In the genomic region with DNA sequence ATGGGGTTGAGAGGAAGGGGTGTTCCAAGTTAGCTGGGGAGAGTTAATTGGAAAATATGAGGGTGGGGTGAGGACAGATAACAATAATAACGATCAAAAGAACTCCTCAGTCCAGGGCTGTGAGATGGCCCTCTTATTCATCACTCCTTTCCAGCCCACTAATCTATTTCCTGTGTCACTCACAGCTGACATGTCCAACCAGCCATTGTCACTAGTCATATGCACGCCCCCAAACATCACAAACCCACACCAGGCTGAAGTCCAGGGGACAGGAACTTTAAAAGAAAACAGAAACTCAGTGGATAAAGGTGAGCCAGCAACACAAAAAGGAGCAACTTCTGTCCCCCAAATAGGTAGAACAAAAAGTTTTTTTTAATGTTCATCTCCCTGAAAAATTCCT, we compare ENCODE assay signal across 8 cellular contexts. TPM values are rescaled to one million over a fixed set of nuclear protein-coding genes. Genes with fewer than 3 reads are reported as not detected.
DNase-seq lines count a peak whose midpoint lies in the region; ATAC-seq and TF ChIP-seq lines count a peak whose summit lies in the region.

No MANE protein-coding gene starts in this region.

- no peak for TF ChIP-seq POLR2A in suprapubic skin (IDR thresholded peaks at IDR 0.05)

- no peaks in the 10 kb centered on the region for H3K27me3 Mint-ChIP-seq in activated CD4-positive, alpha-beta T cell treated with anti-CD3 and anti-CD28 coated beads for 36 hours
- H3K27me3 Mint-ChIP-seq in activated B cell treated with CpG ODN at 0.5 μM for 24 hours: no peaks in the 10 kb centered on the region

- POLR2A ChIA-PET in activated CD4-positive, alpha-beta T cell treated with anti-CD3 and anti-CD28 coated beads for 36 hours (lab: Charles Lee): no interaction called here
- POLR2A ChIA-PET in activated B cell treated with CpG ODN at 0.5 μM for 24 hours (lab: Charles Lee): no interaction called here

- intact Hi-C loops in activated CD4-positive, alpha-beta T cell treated with anti-CD3 and anti-CD28 coated beads for 36 hours (cut with DNase I, micrococcal nuclease): loop anchor here (2.0 to 5.0 kb wide), 3 partner anchors 20 to 552 kb away; a partner anchor contains a TSS
- intact Hi-C loops in activated B cell treated with CpG ODN at 0.5 μM for 24 hours (cut with micrococcal nuclease): loop anchor here (2.0 to 10.0 kb wide), 6 partner anchors 16 to 668 kb away; a partner anchor contains a TSS

- H3K9ac ChIP-seq in iPS-20b (ENCODE audit: low read depth, low read length): peak overlapping the region; percentile 72; the same call in 1 of the 2 replicates

- H3K27me3 ChIP-seq in iPS-20b (ENCODE audit: insufficient read depth, low read length): no peaks in the 10 kb centered on the region
- H3K27me3 ChIP-seq in suprapubic skin: no peaks in the 10 kb centered on the region

- ATAC-seq in activated CD4-positive, alpha-beta T cell treated with anti-CD3 and anti-CD28 coated beads for 36 hours: no peak
- no peak for ATAC-seq in activated B cell treated with CpG ODN at 0.5 μM for 24 hours (ENCODE audit: low read depth)
- ATAC-seq in GM21825 (IDR thresholded peaks at IDR 0.05; ENCODE audit: unreplicated experiment): no peak

- H3K4me3 ChIP-seq in iPS-20b (ENCODE audit: low read length) (peak overlapping the region; percentile 96), suprapubic skin (peak overlapping the region; percentile 85)

- peaks cover 20% of the 10 kb centered on the region for H3K4me1 Mint-ChIP-seq in activated CD4-positive, alpha-beta T cell treated with anti-CD3 and anti-CD28 coated beads for 36 hours
- H3K4me1 Mint-ChIP-seq in activated B cell treated with CpG ODN at 0.5 μM for 24 hours: peaks cover 24% of the 10 kb centered on the region

- H3K36me3 ChIP-seq in iPS-20b (ENCODE audit: insufficient read depth, low read depth, low read length) (no peaks in the 10 kb centered on the region), suprapubic skin (peaks cover 38% of the 10 kb centered on the region)

- TF ChIP-seq CTCF in activated B cell treated with CpG ODN at 0.5 μM for 24 hours (IDR thresholded peaks at IDR 0.05) (no peak), suprapubic skin (IDR thresholded peaks at IDR 0.05) (no peak)

- H3K4me1 ChIP-seq in iPS-20b (ENCODE audit: insufficient read depth, low read length) (peaks cover 9% of the 10 kb centered on the region; the same call in 1 of the 2 replicates), suprapubic skin (peaks cover 18% of the 10 kb centered on the region)

- no peaks in the 10 kb centered on the region for H3K36me3 Mint-ChIP-seq in activated CD4-positive, alpha-beta T cell treated with anti-CD3 and anti-CD28 coated beads for 36 hours (ENCODE audit: low read depth)
- H3K36me3 Mint-ChIP-seq in activated B cell treated with CpG ODN at 0.5 μM for 24 hours (ENCODE audit: low read depth): peaks cover 37% of the 10 kb centered on the region

- no peak for DNase-seq in activated CD4-positive, alpha-beta T cell treated with anti-CD3 and anti-CD28 coated beads for 36 hours
- no peak for DNase-seq in activated CD4-positive, alpha-beta T cell treated with anti-CD3 and anti-CD28 coated beads for 1 hour
- DNase-seq in activated B cell treated with CpG ODN at 0.5 μM for 24 hours (no peak), suprapubic skin (ENCODE audit: low spot score in 2 of 2) (no peak), NCI-H1930 (lab: John Stamatoyannopoulos, UW) (no peak), NCI-H510A (lab: John Stamatoyannopoulos, UW) (no peak)

- peak overlapping the region; percentile 80 for H3K4me3 Mint-ChIP-seq in activated CD4-positive, alpha-beta T cell treated with anti-CD3 and anti-CD28 coated beads for 36 hours
- H3K4me3 Mint-ChIP-seq in activated B cell treated with CpG ODN at 0.5 μM for 24 hours: peak overlapping the region; percentile 97

- no peaks in the 10 kb centered on the region for H3K9me3 ChIP-seq in iPS-20b (ENCODE audit: insufficient read depth, low read depth, low read length)
- H3K9me3 ChIP-seq in suprapubic skin: no peaks in the 10 kb centered on the region

- no peaks in the 10 kb centered on the region for H3K9me3 Mint-ChIP-seq in activated CD4-positive, alpha-beta T cell treated with anti-CD3 and anti-CD28 coated beads for 36 hours (ENCODE audit: low read depth)
- no peaks in the 10 kb centered on the region for H3K9me3 Mint-ChIP-seq in activated B cell treated with CpG ODN at 0.5 μM for 24 hours

- TF ChIP-seq EP300 in suprapubic skin (IDR thresholded peaks at IDR 0.05): no peak

- CTCF ChIA-PET in activated CD4-positive, alpha-beta T cell treated with anti-CD3 and anti-CD28 coated beads for 36 hours (lab: Charles Lee): interaction anchor here (0.7 to 15.7 kb wide), 6 partner anchors 13 to 405 kb away, joined by 3 to 230 read pairs (median 4); a partner anchor contains a TSS
- CTCF ChIA-PET in activated B cell treated with CpG ODN at 0.5 μM for 24 hours (lab: Charles Lee): interaction anchor here (1.8 to 13.0 kb wide), 2 partner anchors 19 to 51 kb away, joined by 4 to 138 read pairs; a partner anchor contains a TSS

- no peak overlapping the region for H3K27ac ChIP-seq in iPS-20b (ENCODE audit: low read length)
- peak overlapping the region; percentile 66 for H3K27ac ChIP-seq in suprapubic skin

- WGBS in suprapubic skin: 9% methylated on average over 2 of the region's 2 CpGs

- H3K27ac Mint-ChIP-seq in activated CD4-positive, alpha-beta T cell treated with anti-CD3 and anti-CD28 coated beads for 36 hours: peak overlapping the region; percentile 73
- no peak overlapping the region for H3K27ac Mint-ChIP-seq in activated B cell treated with CpG ODN at 0.5 μM for 24 hours

RNA-seq across cellular contexts. Expression of a gene that starts 0.9 kb away (rescaled TPM):
- 10 to 100 TPM; 17.1 to 20.4 TPM for total RNA-seq in activated CD4-positive, alpha-beta T cell treated with anti-CD3 and anti-CD28 coated beads for 36 hours
- total RNA-seq in activated B cell treated with CpG ODN at 0.5 μM for 24 hours (44.2 and 59.5 TPM in 2 replicates), suprapubic skin (100 to 1,000 TPM; 287 to 729 (median 317) TPM)

RNA-seq across cellular contexts. Expression of a gene that starts 25.4 kb away (rescaled TPM):
- total RNA-seq in activated CD4-positive, alpha-beta T cell treated with anti-CD3 and anti-CD28 coated beads for 36 hours: not detected
- total RNA-seq in activated B cell treated with CpG ODN at 0.5 μM for 24 hours (not detected in 2 replicates), suprapubic skin (not detected)

RNA-seq across cellular contexts. Expression of a gene that starts 50.5 kb away (rescaled TPM):
- 100 to 1,000 TPM; 356 to 415 TPM for total RNA-seq in activated CD4-positive, alpha-beta T cell treated with anti-CD3 and anti-CD28 coated beads for 36 hours
- total RNA-seq in activated B cell treated with CpG ODN at 0.5 μM for 24 hours (330 and 354 TPM in 2 replicates), suprapubic skin (100 to 1,000 TPM; 232 to 381 (median 315) TPM)
